8 cellular contexts compared by ENCODE assay signal in the genomic region with DNA sequence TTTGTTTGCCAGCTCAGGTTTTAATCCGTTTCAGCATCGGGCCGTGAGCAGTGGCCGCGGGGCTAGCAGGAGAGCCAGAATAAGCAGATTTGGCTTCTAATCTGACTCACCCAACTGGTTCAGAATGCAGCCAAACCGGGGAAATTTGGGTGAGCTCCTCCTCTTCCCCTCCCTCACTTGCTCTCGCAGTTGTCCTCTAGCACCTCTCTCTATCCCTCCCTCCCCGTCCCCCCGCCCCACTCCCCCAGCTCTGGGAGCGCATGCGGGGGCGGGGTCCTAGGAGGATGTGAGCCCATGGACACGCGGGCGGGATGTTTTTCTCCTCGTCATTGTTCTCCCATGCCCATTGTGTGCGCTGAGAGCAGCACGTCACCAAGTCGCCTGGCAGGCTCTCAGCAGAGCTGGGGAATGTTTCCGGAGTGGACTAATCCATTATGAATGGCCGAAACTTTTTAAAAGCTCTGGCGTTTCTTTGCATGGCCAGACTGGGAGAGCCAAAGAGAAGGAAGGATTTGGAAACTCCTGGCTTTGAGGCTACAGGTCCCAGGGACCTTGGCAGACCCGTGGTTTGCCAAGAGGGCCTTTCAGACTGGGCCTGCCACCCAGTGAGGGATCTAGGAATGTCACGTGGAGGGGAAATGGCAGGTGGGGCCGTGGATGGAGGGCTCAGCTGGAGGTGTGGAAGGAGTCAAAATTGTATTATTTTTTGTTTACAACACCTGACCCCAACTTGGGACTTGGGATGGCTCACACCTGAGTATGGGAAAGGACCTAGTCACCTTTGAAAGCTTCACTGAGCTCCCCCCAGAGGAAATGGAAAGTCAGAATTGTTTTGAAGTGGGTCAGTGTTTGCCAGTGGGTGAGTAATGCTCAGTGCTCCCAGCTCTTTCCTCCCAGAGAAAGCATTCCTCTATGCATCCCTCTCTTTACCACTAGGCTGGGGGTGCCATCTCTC. TPM values are rescaled to one million over a fixed set of nuclear protein-coding genes. Genes with fewer than 3 reads are reported as not detected.
DNase-seq lines count a peak whose midpoint lies in the region; ATAC-seq and TF ChIP-seq lines count a peak whose summit lies in the region.

No MANE protein-coding gene starts in this region.

- peaks cover 34% of the 10 kb centered on the region for H3K4me1 ChIP-seq in suprapubic skin

- ATAC-seq in GM18868 (IDR thresholded peaks at IDR 0.05; ENCODE audit: unreplicated experiment) = no peak

- peak overlapping the region; percentile 66 for H3K4me3 Mint-ChIP-seq in endothelial cell (ENCODE audit: unreplicated experiment)

- peaks cover 17% of the 10 kb centered on the region for H3K4me1 Mint-ChIP-seq in endothelial cell (ENCODE audit: unreplicated experiment)

- H3K4me3 ChIP-seq in BJ (ENCODE audit: low read depth, low read length) (peak overlapping the region; percentile 17), suprapubic skin (peak overlapping the region; percentile 32)

- TF ChIP-seq POLR2A in suprapubic skin (IDR thresholded peaks at IDR 0.05) = no peak

- CTCF ChIA-PET in BJ (lab: Yijun Ruan, JAX) = interaction anchor here (0.6 to 2.1 kb wide), 11 partner anchors 10 to 190 kb away, joined by 3 to 14 read pairs (median 3); a partner anchor contains a TSS

- H3K36me3 Mint-ChIP-seq in endothelial cell (ENCODE audit: low read depth, unreplicated experiment) = peaks cover 11% of the 10 kb centered on the region

- TF ChIP-seq CTCF in BJ (IDR thresholded peaks at IDR 0.05; ENCODE audit: insufficient read depth, low read depth, low read length) = no peak
- TF ChIP-seq CTCF in endothelial cell (IDR thresholded peaks at IDR 0.05; ENCODE audit: unreplicated experiment) = no peak
- no peak for TF ChIP-seq CTCF in suprapubic skin (IDR thresholded peaks at IDR 0.05)

- DNase-seq in BJ (ENCODE audit: low read depth) (peak; percentile 46), HS-27A (ENCODE audit: low read depth) (peak; percentile 35), SK-N-DZ (ENCODE audit: low spot score) (peak; percentile 32), endothelial cell (ENCODE audit: low spot score) (peak; percentile 85), lung microvascular endothelial cell (ENCODE audit: low read depth in 2 of 2) (peak; percentile 96 to 99), suprapubic skin (ENCODE audit: low spot score in 2 of 2) (peak; percentile 84 to 87), SW 1271 (lab: John Stamatoyannopoulos, UW) (no peak)

- peaks cover 13% of the 10 kb centered on the region for H3K27me3 Mint-ChIP-seq in endothelial cell (ENCODE audit: unreplicated experiment)

- H3K9me3 ChIP-seq in suprapubic skin = no peaks in the 10 kb centered on the region

- H3K36me3 ChIP-seq in BJ (ENCODE audit: control insufficient read depth, insufficient read depth, low read length) (no peaks in the 10 kb centered on the region), suprapubic skin (no peaks in the 10 kb centered on the region)

- POLR2A ChIA-PET in BJ (lab: Charles Lee) = no interaction called here

- peak overlapping the region; percentile 99 for H3K27ac Mint-ChIP-seq in endothelial cell (ENCODE audit: unreplicated experiment)

- H3K27ac ChIP-seq in suprapubic skin = peak overlapping the region; percentile 88

- no peak for TF ChIP-seq EP300 in suprapubic skin (IDR thresholded peaks at IDR 0.05)

- 2% methylated on average over 19 of the region's 25 CpGs for WGBS in suprapubic skin

- H3K27me3 ChIP-seq in BJ (ENCODE audit: control insufficient read depth, insufficient read depth, low read length) (peaks cover 4% of the 10 kb centered on the region), suprapubic skin (peaks cover 9% of the 10 kb centered on the region)

- H3K9me3 Mint-ChIP-seq in endothelial cell (ENCODE audit: unreplicated experiment) = peaks cover 6% of the 10 kb centered on the region

RNA-seq across cellular contexts. Expression of a gene that starts 39.2 kb away (rescaled TPM):
- 0.45 and 0.83 TPM in 2 replicates for polyA plus RNA-seq in BJ (2011; rRNA removed)
- 0.90 and 0.98 TPM in 2 replicates for polyA minus RNA-seq in BJ (2011; rRNA and poly(A)+ RNA removed)
- 0.47 and 0.77 TPM in 2 replicates for polyA plus RNA-seq in SK-N-DZ (2014; cell fraction: cytosol; rRNA removed)
- 0.18 and 1.0 TPM in 2 replicates for polyA plus RNA-seq in SK-N-DZ (2014; cell fraction: nucleus; rRNA removed)
- total RNA-seq in endothelial cell (ENCODE audit: unreplicated experiment) (12.4 TPM), lung microvascular endothelial cell (0.20 and 0.44 TPM in 2 replicates), suprapubic skin (1 to 10 TPM; 2.7 to 9.7 (median 4.7) TPM)

Comparison
In these comparisons a context has a peak if more than half of its experiments do, and no peak if none do; other contexts are left out.
1. DNase-seq: peak in BJ (single experiment), HS-27A (single experiment), SK-N-DZ (single experiment), endothelial cell (single experiment), lung microvascular endothelial cell (2 of 2) and suprapubic skin (2 of 2); none in SW 1271 (0 of 2).